In the genomic region with DNA sequence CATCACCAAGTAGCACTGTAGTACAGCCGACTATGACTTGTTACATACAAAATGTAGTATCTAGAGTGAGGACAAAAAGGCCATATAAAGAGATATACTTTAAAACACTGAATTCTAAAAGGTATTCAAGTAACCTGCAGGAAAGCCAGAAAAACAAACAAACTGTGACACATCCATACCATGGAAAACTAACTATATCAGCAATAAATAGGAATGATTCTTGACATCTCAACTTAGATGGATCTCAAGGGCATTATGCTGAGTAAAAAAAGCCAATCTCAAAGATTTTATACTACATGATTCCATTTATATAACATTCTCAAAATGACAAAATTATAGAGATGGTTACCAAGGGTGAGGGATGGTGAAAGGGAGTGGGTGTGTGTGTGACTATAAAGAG, we compare ENCODE assay signal across 6 cellular contexts.
"Had no signal": no experiment of that assay in that cellular context is flagged by ENCODE, and none has a peak within 500 bp of the region (broad histone marks: within the 10 kb centered on the region; RNA-seq: fewer than 3 reads in every experiment).

No MANE protein-coding gene starts in this region.

- DNase-seq: H9, HCEC 1CT, IMR-90, KBM-7 had no signal

- H3K27ac ChIP-seq: KMS-11 had no signal

- H3K4me3 ChIP-seq: GM23338 had no signal

- H2AFZ ChIP-seq: GM23338 had no signal

- H3K9ac ChIP-seq: KMS-11 had no signal

- ATAC-seq: GM23338 had no signal

- H3K4me2 ChIP-seq: GM23338, KMS-11 had no signal
